In genomic region chr22:27962268-27963191, GRCh38 we compare ENCODE assay signal across 15 cellular contexts. TPM values are rescaled to one million over a fixed set of nuclear protein-coding genes. Genes with fewer than 3 reads are reported as not detected.
DNase-seq lines count a peak whose midpoint lies in the region; ATAC-seq and TF ChIP-seq lines count a peak whose summit lies in the region.
"Had no signal": no experiment of that assay in that cellular context is flagged by ENCODE, and none has a peak within 500 bp of the region (broad histone marks: within the 10 kb centered on the region; RNA-seq: fewer than 3 reads in every experiment).

No MANE protein-coding gene starts in this region.

- H2BK5ac ChIP-seq in H9 (ENCODE audit: insufficient read length, low read length): no peak overlapping the region

- H3K9me2 ChIP-seq in GM23248 (ENCODE audit: insufficient read depth): no peaks in the 10 kb centered on the region

- H3K79me2 ChIP-seq in GM23248 (ENCODE audit: insufficient read depth) (no peaks in the 10 kb centered on the region), H9 (ENCODE audit: insufficient read depth, low read length) (no peaks in the 10 kb centered on the region)

- no peak overlapping the region for H3K18ac ChIP-seq in H9 (ENCODE audit: insufficient read length, low read depth, low read length)

- H4K5ac ChIP-seq in H9 (ENCODE audit: insufficient read length, low read depth, low read length): no peak overlapping the region

- no peak overlapping the region for H4K8ac ChIP-seq in H9 (replicated peaks; ENCODE audit: insufficient read length, low read depth, low read length)

- no peak overlapping the region for H3K4me3 Mint-ChIP-seq in H9

- H4K91ac ChIP-seq in H9 (ENCODE audit: insufficient read length, low read depth, low read length): no peak overlapping the region

- H3K27ac Mint-ChIP-seq in H9: no peak overlapping the region

- intact Hi-C loops in heart right ventricle (cut with DNase I) (loop anchor here in 1 of 10 donors (5.0 kb wide), 1 partner anchor 40 kb away; no protein-coding TSS in a partner anchor), psoas muscle (cut with DNase I) (no loop called here)

- H3K9ac ChIP-seq in GM23248 (no peak overlapping the region), SK-N-MC (ENCODE audit: insufficient read length) (peak overlapping the region; percentile 46), H9 (ENCODE audit: extremely low read depth, insufficient read length, low read length) (no peak overlapping the region)

- in situ Hi-C loops in GM23248 (cut with MboI): no loop called here

- H3K23me2 ChIP-seq in H9 (ENCODE audit: insufficient read length, low read depth, low read length, poor library complexity, severe bottlenecking): no peaks in the 10 kb centered on the region

- H3K79me1 ChIP-seq in H9 (ENCODE audit: insufficient read depth, low read depth, low read length, poor library complexity, severe bottlenecking): no peaks in the 10 kb centered on the region

- no peak overlapping the region for H3T11ph ChIP-seq in H9 (ENCODE audit: low read length)

- H3K36me3 ChIP-seq in GM23248 (ENCODE audit: low read depth) (no peaks in the 10 kb centered on the region), SK-N-MC (ENCODE audit: insufficient read depth, low read length) (0 out of 2 replicates have a peak, but pooled peaks cover 2% of the 10 kb centered on the region), heart right ventricle (no peaks in the 10 kb centered on the region), psoas muscle (ENCODE audit: insufficient read depth in 1 of 2, low read depth in 1 of 2) (no peaks in the 10 kb centered on the region)
- H3K36me3 ChIP-seq: sigmoid colon, thoracic aorta had no signal

- H3K4me3 ChIP-seq in GM23248: no peak overlapping the region
- peak overlapping the region; percentile 50 for H3K4me3 ChIP-seq in SK-N-MC
- no peak overlapping the region for H3K4me3 ChIP-seq in heart right ventricle
- H3K4me3 ChIP-seq in psoas muscle: no peak overlapping the region
- H3K4me3 ChIP-seq: body of pancreas, sigmoid colon, thoracic aorta had no signal

- no peak overlapping the region for H3K4ac ChIP-seq in H9 (ENCODE audit: low read depth, low read length)

- H3K27me3 ChIP-seq in GM23248 (replicated peaks; ENCODE audit: insufficient read depth) (no peaks in the 10 kb centered on the region), heart right ventricle (no peaks in the 10 kb centered on the region), psoas muscle (ENCODE audit: insufficient read depth in 3 of 3, low read length in 2 of 3) (no peaks in the 10 kb centered on the region), H9 (ENCODE audit: insufficient read depth, low read length) (no peaks in the 10 kb centered on the region)
- H3K27me3 ChIP-seq: body of pancreas, sigmoid colon had no signal

- H3K9me3 ChIP-seq in GM23248 (ENCODE audit: low read depth) (no peaks in the 10 kb centered on the region), SK-N-MC (ENCODE audit: low read depth, low read length) (no peaks in the 10 kb centered on the region; the same call in 1 of the 2 replicates), heart right ventricle (no peaks in the 10 kb centered on the region), psoas muscle (no peaks in the 10 kb centered on the region), H9 (ENCODE audit: control insufficient read depth, low read depth, low read length) (no peaks in the 10 kb centered on the region)
- H3K9me3 ChIP-seq: body of pancreas, sigmoid colon, thoracic aorta had no signal

- H3K4me1 ChIP-seq in GM23248 (ENCODE audit: insufficient read depth) (peaks cover 11% of the 10 kb centered on the region; the same call in 1 of the 2 replicates), heart right ventricle (peaks cover 0 to 38% (median 15%) of the 10 kb centered on the region in 9 donors), psoas muscle (peaks cover 26% of the 10 kb centered on the region), H9 (ENCODE audit: insufficient read depth, low read length) (peaks cover 3% of the 10 kb centered on the region; the same call in 1 of the 2 replicates)

- no peak overlapping the region for H2BK20ac ChIP-seq in H9 (ENCODE audit: low read depth, low read length, poor library complexity, severe bottlenecking)

- no peak overlapping the region for H3K14ac ChIP-seq in H9 (ENCODE audit: insufficient read depth, low read length)

- 16 to 23% methylated on average over 9 of the region's 9 CpGs for WGBS in GM23248 (ENCODE audit: low coverage in 1 of 2, low lambda C conversion rate in 2 of 2, missing lambda C conversion rate in 2 of 2), 2 experiments
- 45 to 50% methylated on average over 9 of the region's 9 CpGs for WGBS in heart right ventricle, 2 donors
- 21 to 35% (median 22%) methylated on average over 9 of the region's 9 CpGs for WGBS in psoas muscle, 3 donors
- WGBS in H9 (ENCODE audit: extremely low coverage, insufficient read length, low lambda C conversion rate): no CpG with 5 or more reads among the region's 9 CpGs

- H3K23ac ChIP-seq in H9 (ENCODE audit: insufficient read length, low read depth, low read length): no peak overlapping the region

- no peak overlapping the region for H2BK120ac ChIP-seq in H9 (ENCODE audit: low read depth, low read length, poor library complexity, severe bottlenecking)

- H3K36me3 Mint-ChIP-seq in H9 (ENCODE audit: insufficient read depth in 1 of 3, low read depth in 3 of 3): peaks cover 0 to 3% (median 0%) of the 10 kb centered on the region in 3 experiments; a peak in 1 of 7 replicates

- H3K4me2 ChIP-seq in GM23248 (ENCODE audit: unreplicated experiment) (no peak overlapping the region), H9 (ENCODE audit: insufficient read depth, insufficient read length, low read length) (no peak overlapping the region)

- no peaks in the 10 kb centered on the region for H3K27me3 Mint-ChIP-seq in H9 (ENCODE audit: low read depth)

- DNase-seq in GM23248: peak; percentile 14
- DNase-seq in SK-N-MC (ENCODE audit: low read depth, low spot score): no peak
- no peak for DNase-seq in heart right ventricle
- peak; percentile 47 to 77 for DNase-seq in psoas muscle
- DNase-seq in H9: no peak
- DNase-seq: activated T-cell treated with anti-CD3 and anti-CD28 coated beads, Interleukin-2, amount 50 U/mL, for 48 hours; body of pancreas; COR-L47; NCI-H1436 treated with DMSO at 0.1 percent for 48 hours; sigmoid colon had no signal

- no peak overlapping the region for H3K56ac ChIP-seq in H9 (ENCODE audit: insufficient read length, low read depth, low read length)

- TF ChIP-seq CTCF in heart right ventricle (IDR thresholded peaks at IDR 0.05) (no peak), psoas muscle (IDR thresholded peaks at IDR 0.05) (no peak), H9 (conservative IDR thresholded peaks at IDR 0.05) (no peak)

- H2BK15ac ChIP-seq in H9 (ENCODE audit: low read depth, low read length): no peak overlapping the region

- no peak overlapping the region for H3K27ac ChIP-seq in GM23248
- H3K27ac ChIP-seq in SK-N-MC: peak overlapping the region; percentile 89
- H3K27ac ChIP-seq in heart right ventricle: peak overlapping the region in 4 of 10 donors; percentile 2 to 57 (median 34)
- H3K27ac ChIP-seq in psoas muscle: peak overlapping the region; percentile 79
- no peak overlapping the region for H3K27ac ChIP-seq in H9 (ENCODE audit: insufficient read length, low read depth, low read length)
- H3K27ac ChIP-seq: body of pancreas, epithelial cell of prostate, sigmoid colon, thoracic aorta had no signal

- H3F3A ChIP-seq in GM23248 (ENCODE audit: insufficient read depth): no peaks in the 10 kb centered on the region

- no peak overlapping the region for H2BK12ac ChIP-seq in H9 (ENCODE audit: insufficient read length, low read depth, low read length)

- H3K4me1 Mint-ChIP-seq in H9: peaks cover 32 to 34% of the 10 kb centered on the region in 2 experiments

- peaks cover 0 to 2% of the 10 kb centered on the region in 2 experiments; a peak in 1 of 5 replicates for H3K9me3 Mint-ChIP-seq in H9

- H2AK5ac ChIP-seq in H9 (ENCODE audit: insufficient read length, low read length): no peak overlapping the region

- H2AFZ ChIP-seq in GM23248 (peak overlapping the region; percentile 53), H9 (ENCODE audit: low read length) (no peak overlapping the region)

- H4K20me1 ChIP-seq in GM23248 (ENCODE audit: insufficient read depth): no peaks in the 10 kb centered on the region
- H4K20me1 ChIP-seq in H9 (ENCODE audit: control insufficient read depth, insufficient read depth, insufficient read length): no peaks in the 10 kb centered on the region

- ATAC-seq in heart right ventricle: peak in 7 of 8 donors; percentile 49 to 68 (median 52)
- peak; percentile 93 to 98 (median 96) for ATAC-seq in psoas muscle
- ATAC-seq in HG03354 (IDR thresholded peaks at IDR 0.05; ENCODE audit: poor library complexity, severe bottlenecking, unreplicated experiment): no peak
- ATAC-seq in HG02642 (IDR thresholded peaks at IDR 0.05; ENCODE audit: poor library complexity, unreplicated experiment): no peak
- ATAC-seq: activated CD4-positive, CD25-positive, alpha-beta regulatory T cell treated with anti-CD3 and anti-CD28 coated beads, Interleukin-2, amount 50 U/mL, for 24 hours; body of pancreas had no signal

RNA-seq across cellular contexts. Expression of gene PITPNB, which starts 43.5 kb away (rescaled TPM):
- total RNA-seq in GM23248 (2014; rRNA removed; shearing (Covaris generic)): 16.2 and 17.7 TPM in 2 replicates
- polyA plus RNA-seq in GM23248 (2016; fragmentation: Nextera tagmentation; extraction: Ambion mirVana) (79.8 and 82.1 TPM in 2 replicates), heart right ventricle (10 to 100 TPM; 16.0 to 21.4 TPM), psoas muscle (10 to 100 TPM; 14.8 to 29.2 (median 23.6) TPM)
- total RNA-seq in heart right ventricle (10 to 100 TPM; 33.7 to 78.3 (median 62.7) TPM), psoas muscle (10 to 100 TPM; 29.9 to 54.5 (median 33.9) TPM), H9 (2021) (106 and 107 TPM in 2 replicates)

Comparison
In these comparisons a context has a peak if more than half of its experiments do, and no peak if none do; other contexts are left out.
1. DNase-seq: peak in GM23248 (single experiment) and psoas muscle (2 of 2); none in SK-N-MC (single experiment), heart right ventricle (0 of 2) and H9 (single experiment).
2. H3K27ac ChIP-seq: peak in SK-N-MC (single experiment) and psoas muscle (single experiment); none in GM23248 (single experiment) and H9 (single experiment).
3. ATAC-seq: peak in heart right ventricle (7 of 8) and psoas muscle (4 of 4); none in HG03354 (single experiment) and HG02642 (single experiment).